Comparison of ENCODE assay signal across 27 cellular contexts in genomic region chr13:37565425-37565824, GRCh38. TPM values are rescaled to one million over a fixed set of nuclear protein-coding genes. Genes with fewer than 3 reads are reported as not detected.
"Had no signal": no experiment of that assay in that cellular context is flagged by ENCODE, and none has a peak within 500 bp of the region (broad histone marks: within the 10 kb centered on the region; RNA-seq: fewer than 3 reads in every experiment).

No MANE protein-coding gene starts in this region.

- H3K36me3 Mint-ChIP-seq: naive B cell; naive thymus-derived CD8-positive, alpha-beta T cell; natural killer cell treated with Interleukin-12 subunit alpha and Interleukin-12 subunit beta and Interleukin-15 and Interleukin-18, amount 100 ng/mL, for 72 hours; stimulated activated effector memory CD8-positive, alpha-beta T cell treated with anti-CD3 and anti-CD28 coated beads, Interleukin-12 subunit alpha, Interleukin-12 subunit beta, amount 100 ng/mL, for 72 hours; stimulated activated naive B cell treated with anti-CD40 and anti-IgM and Interleukin-4, amounts not matched to agents 10 μg/mL and 1 μg/mL and 100 μg/mL, for 72 hours had no signal

- H3K4me1 ChIP-seq: pancreas, psoas muscle, stomach, thyroid gland, transverse colon, upper lobe of right lung, uterus had no signal

- H3K27me3 ChIP-seq: neutrophil, pancreas, stomach, thyroid gland, transverse colon, upper lobe of right lung, uterus had no signal

- H3K27ac ChIP-seq: neutrophil, pancreas, psoas muscle, skin epidermis, stomach, thoracic aorta, thyroid gland, transverse colon, upper lobe of right lung, uterus had no signal

- ATAC-seq: naive thymus-derived CD8-positive, alpha-beta T cell; natural killer cell treated with Interleukin-12 subunit alpha and Interleukin-12 subunit beta and Interleukin-15 and Interleukin-18, amount 100 ng/mL, for 72 hours; pancreas; psoas muscle; right cardiac atrium; sciatic nerve; stimulated activated effector memory CD8-positive, alpha-beta T cell treated with anti-CD3 and anti-CD28 coated beads, Interleukin-12 subunit alpha, Interleukin-12 subunit beta, amount 100 ng/mL, for 72 hours; stimulated activated naive B cell treated with anti-CD40 and anti-IgM and Interleukin-4, amounts not matched to agents 10 μg/mL and 1 μg/mL and 100 μg/mL, for 72 hours; upper lobe of right lung had no signal

- H3K36me3 ChIP-seq: neutrophil, pancreas, stomach, thoracic aorta, thyroid gland, transverse colon, upper lobe of right lung, uterus had no signal

- H3K9me3 Mint-ChIP-seq: nephron progenitor cell, neural crest cell, type B pancreatic cell had no signal

- H3K4me3 ChIP-seq: pancreas, psoas muscle, skin epidermis, stomach, thoracic aorta, thyroid gland, transverse colon, upper lobe of right lung, uterus had no signal

- H3K9me3 ChIP-seq: neutrophil, pancreas, psoas muscle, stomach, thoracic aorta, thyroid gland, transverse colon, upper lobe of right lung, uterus had no signal

- FAIRE-seq: pancreas had no signal

- DNase-seq: naive B cell; naive thymus-derived CD8-positive, alpha-beta T cell; nephron progenitor cell; nucleus accumbens; pancreas; psoas muscle; right cardiac atrium; stimulated activated CD4-positive, alpha-beta T cell treated with anti-CD3 and anti-CD28 coated beads, Interleukin-15, amount 100 ng/mL, for 24 hours; stimulated activated CD4-positive, alpha-beta T cell treated with anti-CD3 and anti-CD28 coated beads, Interleukin-2, amount 100 ng/mL, for 24 hours; stimulated activated CD4-positive, alpha-beta T cell treated with anti-CD3 and anti-CD28 coated beads, Interleukin-2, amount 100 ng/mL, for 48 hours; stimulated activated CD4-positive, alpha-beta T cell treated with anti-CD3 and anti-CD28 coated beads, Interleukin-4, amount 100 ng/mL, for 24 hours; stimulated activated naive B cell treated with anti-CD40 and anti-IgM and Interleukin-4, amounts not matched to agents 10 μg/mL and 1 μg/mL and 100 μg/mL, for 72 hours; stimulated activated naive CD4-positive, alpha-beta T cell treated with Interleukin-2 at 50 U/mL for 16 hours; stomach; thyroid gland; transverse colon; upper lobe of right lung; uterus had no signal

- H3K27ac Mint-ChIP-seq: naive B cell; naive thymus-derived CD8-positive, alpha-beta T cell; natural killer cell treated with Interleukin-12 subunit alpha and Interleukin-12 subunit beta and Interleukin-15 and Interleukin-18, amount 100 ng/mL, for 72 hours; nephron progenitor cell; stimulated activated effector memory CD8-positive, alpha-beta T cell treated with anti-CD3 and anti-CD28 coated beads, Interleukin-12 subunit alpha, Interleukin-12 subunit beta, amount 100 ng/mL, for 72 hours; stimulated activated naive B cell treated with anti-CD40 and anti-IgM and Interleukin-4, amounts not matched to agents 10 μg/mL and 1 μg/mL and 100 μg/mL, for 72 hours; stimulated activated naive CD8-positive, alpha-beta T cell treated with anti-CD3 and anti-CD28 coated beads, Interleukin-15, Interleukin-2, amounts not matched to agents 100 ng/mL and 50 ng/mL, for 24 hours; type B pancreatic cell had no signal

RNA-seq across cellular contexts. Expression of gene POSTN, which starts 33.1 kb away (rescaled TPM):
- total RNA-seq: naive thymus-derived CD8-positive, alpha-beta T cell; natural killer cell treated with Interleukin-12 subunit alpha and Interleukin-12 subunit beta and Interleukin-15 and Interleukin-18, amount 100 ng/mL, for 72 hours had no signal
- polyA plus RNA-seq: naive thymus-derived CD8-positive, alpha-beta T cell had no signal
